In the genomic region with DNA sequence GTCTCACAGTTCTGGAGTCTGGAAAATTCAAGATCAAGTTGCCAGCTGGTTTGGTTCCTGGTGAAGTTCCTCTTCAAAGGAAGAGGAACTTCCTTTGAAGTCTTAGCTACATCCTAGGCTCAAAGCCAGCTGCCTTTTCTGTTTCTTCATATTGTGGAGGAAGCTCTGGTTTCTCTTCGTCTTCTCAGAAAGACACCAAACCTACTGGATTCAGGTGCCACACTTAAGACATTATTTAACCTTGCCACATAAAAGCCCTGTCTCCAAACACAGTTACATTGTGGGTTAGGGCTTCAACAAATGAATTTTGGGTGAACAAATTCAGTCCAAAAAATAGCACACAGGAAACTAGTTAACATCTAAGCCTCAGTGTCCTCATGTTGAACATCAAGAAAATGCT, we compare ENCODE assay signal across 24 cellular contexts.
"Had no signal": no experiment of that assay in that cellular context is flagged by ENCODE, and none has a peak within 500 bp of the region (broad histone marks: within the 10 kb centered on the region; RNA-seq: fewer than 3 reads in every experiment).

No MANE protein-coding gene starts in this region.

- H3K27me3 Mint-ChIP-seq: T-cell had no signal

- H3K27ac Mint-ChIP-seq: T-cell had no signal

- H3K4me2 ChIP-seq: PC-9 had no signal

- ATAC-seq: Right ventricle myocardium inferior, T-cell had no signal

- H3K4me3 ChIP-seq: MG63, PC-9, Peyer's patch, SJSA1, SK-N-MC had no signal

- H3K4me3 Mint-ChIP-seq: T-cell had no signal

- H3K27ac ChIP-seq: PC-9, Peyer's patch, SJSA1, SK-N-MC had no signal

- H3K9me3 ChIP-seq: MG63, Peyer's patch, SJSA1 had no signal

- H3K4me1 Mint-ChIP-seq: T-cell had no signal

- H2AFZ ChIP-seq: PC-9 had no signal

- H3K27me3 ChIP-seq: MG63, Peyer's patch, SJSA1 had no signal

- DNase-seq: KG1; MG63; NCI-H1092 treated with DMSO at 0.1 percent for 48 hours; NCI-H1436; NCI-H187; NCI-H2029; NCI-H2081 treated with DMSO at 0.1 percent for 48 hours; NCI-H2171; NCI-H226; NCI-H446; NCI-H510A; NCI-H524 treated with DMSO at 0.1 percent for 48 hours; NCI-H69; NCI-H774; NK-92 treated with Interleukin-12 subunit alpha and Interleukin-12 subunit beta, amount 100 ng/mL, for 24 hours; OCI-M1; PC-9; Peyer's patch; SHP77 treated with DMSO at 0.1 percent for 48 hours; SW 1271; T-cell had no signal

- H3K36me3 ChIP-seq: MG63, Peyer's patch, SJSA1 had no signal

- H3K36me3 Mint-ChIP-seq: T-cell had no signal

- H3K4me1 ChIP-seq: Peyer's patch, SJSA1 had no signal
